In the genomic region with DNA sequence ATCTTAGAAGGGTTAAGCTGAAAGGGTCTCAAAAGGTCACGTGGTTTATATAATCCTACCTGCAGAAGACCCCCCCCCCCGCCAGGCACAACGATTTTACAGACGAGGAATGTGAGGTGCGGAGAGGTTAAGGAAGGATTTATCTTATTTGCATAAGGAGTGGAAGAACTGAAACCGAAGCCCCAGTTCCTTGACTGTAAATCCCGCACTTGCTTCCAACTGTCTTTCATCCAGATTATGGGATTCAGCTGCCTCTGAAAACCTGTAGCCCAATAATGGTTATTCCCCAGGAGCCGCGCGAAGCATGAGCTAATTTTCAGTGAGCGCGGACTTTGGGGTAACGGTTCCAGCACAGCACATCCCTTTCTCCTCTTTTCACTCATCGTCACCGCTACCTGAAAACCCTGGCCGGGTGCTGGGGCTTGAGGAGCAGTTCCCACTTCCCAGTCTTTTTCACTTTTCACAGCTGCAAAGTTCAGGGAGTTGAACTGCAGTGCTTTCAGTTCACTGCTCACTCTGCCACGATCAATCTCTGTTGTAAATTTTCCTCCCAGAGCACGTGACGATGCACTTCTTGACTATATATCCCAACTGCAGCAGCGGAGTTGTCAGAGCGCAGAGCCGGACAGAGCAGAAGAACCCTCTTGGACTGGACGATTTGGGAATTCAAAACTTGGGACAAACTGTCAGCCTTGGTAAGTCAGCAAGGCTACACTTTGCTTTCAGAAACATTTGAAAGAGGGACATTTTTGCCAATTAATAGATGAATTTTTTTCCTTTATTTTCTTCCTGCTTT, we compare ENCODE assay signal across 8 cellular contexts. TPM values are rescaled to one million over a fixed set of nuclear protein-coding genes. Genes with fewer than 3 reads are reported as not detected.
DNase-seq lines count a peak whose midpoint lies in the region; ATAC-seq and TF ChIP-seq lines count a peak whose summit lies in the region.

A gene with protein sequence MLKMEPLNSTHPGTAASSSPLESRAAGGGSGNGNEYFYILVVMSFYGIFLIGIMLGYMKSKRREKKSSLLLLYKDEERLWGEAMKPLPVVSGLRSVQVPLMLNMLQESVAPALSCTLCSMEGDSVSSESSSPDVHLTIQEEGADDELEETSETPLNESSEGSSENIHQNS (plus strand): TSS at position 611 of the 796 bp plus-strand sequence. CDS start 641 bp downstream, outside the sequence.

- H3K4me1 ChIP-seq in mucosa of rectum (ENCODE audit: control insufficient read depth in 2 of 2, insufficient read depth in 2 of 2, low read length in 2 of 2) (peaks cover 0 to 6% of the 10 kb centered on the region in 2 donors), upper lobe of left lung (peaks cover 0 to 17% (median 10%) of the 10 kb centered on the region in 4 donors)

- WGBS in upper lobe of left lung, 2 donors, result 34 to 38% methylated on average over 23 of the region's 23 CpGs

- no peak for TF ChIP-seq CTCF in epithelial cell of esophagus (IDR thresholded peaks at IDR 0.05; ENCODE audit: insufficient read depth, low read depth, low read length, missing control alignments)
- no peak for TF ChIP-seq CTCF in upper lobe of left lung (IDR thresholded peaks at IDR 0.05)

- H3K27ac ChIP-seq in mucosa of rectum (ENCODE audit: low read depth in 2 of 2, low read length in 2 of 2) (peak within 1 kb of the TSS; percentile 61 to 71), upper lobe of left lung (peak within 1 kb of the TSS; percentile 51 to 75 (median 66))

- H3K36me3 ChIP-seq in mucosa of rectum (ENCODE audit: control insufficient read depth in 2 of 2, insufficient read depth in 2 of 2, low read length in 2 of 2), result no peaks in the 10 kb centered on the region
- no peaks in the 10 kb centered on the region for H3K36me3 ChIP-seq in upper lobe of left lung

- peak within 1 kb of the TSS; percentile 10 to 47 for H3K9ac ChIP-seq in mucosa of rectum (ENCODE audit: low read depth in 1 of 2, low read length in 2 of 2)

- DNase-seq in NCI-H2227 treated with DMSO at 0.1 percent for 48 hours (lab: John Stamatoyannopoulos, UW), result peak; percentile 67
- no peak for DNase-seq in epithelial cell of esophagus (ENCODE audit: low read depth)
- DNase-seq in upper lobe of left lung, result no peak
- no peak for DNase-seq in NCI-H1436 (lab: John Stamatoyannopoulos, UW)
- no peak for DNase-seq in NCI-H1092 treated with DMSO at 0.1 percent for 48 hours (lab: John Stamatoyannopoulos, UW)

- TF ChIP-seq EP300 in upper lobe of left lung (IDR thresholded peaks at IDR 0.05), result no peak

- H3K9me3 ChIP-seq in mucosa of rectum (ENCODE audit: control insufficient read depth in 2 of 2, low read length in 2 of 2) (no peaks in the 10 kb centered on the region), upper lobe of left lung (no peaks in the 10 kb centered on the region)

- peak within 1 kb of the TSS; percentile 29 for H3K4me3 ChIP-seq in epithelial cell of esophagus (ENCODE audit: low read length)
- H3K4me3 ChIP-seq in mucosa of rectum (ENCODE audit: low read length in 2 of 2), result peak within 1 kb of the TSS; percentile 62 to 64
- H3K4me3 ChIP-seq in upper lobe of left lung, result peak within 1 kb of the TSS in 3 of 4 donors; percentile 33 to 44 (median 38)

- H3K27me3 ChIP-seq in mucosa of rectum (ENCODE audit: control insufficient read depth in 2 of 2, insufficient read depth in 2 of 2, low read length in 2 of 2), result no peaks in the 10 kb centered on the region
- no peaks in the 10 kb centered on the region for H3K27me3 ChIP-seq in upper lobe of left lung

- peak in 1 of 4 donors; percentile 21 for TF ChIP-seq POLR2A in upper lobe of left lung (IDR thresholded peaks at IDR 0.05)

- no peak for ATAC-seq in upper lobe of left lung (ENCODE audit: low FRiP score in 2 of 2)
- ATAC-seq in GM21825 (IDR thresholded peaks at IDR 0.05; ENCODE audit: unreplicated experiment), result no peak
- ATAC-seq in HG03521 (IDR thresholded peaks at IDR 0.05; ENCODE audit: unreplicated experiment), result no peak

RNA-seq across cellular contexts. Expression of the gene that starts here (rescaled TPM):
- 1 to 10 TPM in 2 of 6 donors, under 1 TPM in 3, not detected in 1; 0.20 to 1.9 (median 0.89) TPM for total RNA-seq in upper lobe of left lung
